14 cellular contexts compared by ENCODE assay signal in genomic region chr5:113054899-113055298, GRCh38.
"Had no signal": no experiment of that assay in that cellular context is flagged by ENCODE, and none has a peak within 500 bp of the region (broad histone marks: within the 10 kb centered on the region; RNA-seq: fewer than 3 reads in every experiment).

No MANE protein-coding gene starts in this region.

- H3K9me3 ChIP-seq: ovary had no signal

- H3K9me3 Mint-ChIP-seq: effector memory CD8-positive, alpha-beta T cell; naive thymus-derived CD4-positive, alpha-beta T cell; nephron progenitor cell; type B pancreatic cell had no signal

- H3K27ac Mint-ChIP-seq: effector memory CD8-positive, alpha-beta T cell; naive thymus-derived CD4-positive, alpha-beta T cell; nephron progenitor cell; progenitor cell of endocrine pancreas; type B pancreatic cell had no signal

- H3K79me2 ChIP-seq: hepatocyte had no signal

- FAIRE-seq: small intestine had no signal

- DNase-seq: effector memory CD8-positive, alpha-beta T cell; foreskin melanocyte; head of caudate nucleus; kidney glomerular epithelial cell; naive thymus-derived CD4-positive, alpha-beta T cell; nephron progenitor cell; right cardiac atrium; small intestine; stimulated activated CD4-positive, alpha-beta T cell treated with anti-CD3 and anti-CD28 coated beads, Interleukin-2, amount 100 ng/mL, for 48 hours; stimulated activated naive CD4-positive, alpha-beta T cell treated with Interleukin-2 at 50 U/mL for 16 hours had no signal

- H3K4me3 ChIP-seq: hepatocyte, ovary had no signal

- H3K27me3 Mint-ChIP-seq: effector memory CD8-positive, alpha-beta T cell; naive thymus-derived CD4-positive, alpha-beta T cell; progenitor cell of endocrine pancreas; type B pancreatic cell had no signal

- H3K27me3 ChIP-seq: hepatocyte, ovary had no signal

- H2AFZ ChIP-seq: hepatocyte had no signal

- ATAC-seq: effector memory CD8-positive, alpha-beta T cell; naive thymus-derived CD4-positive, alpha-beta T cell; right cardiac atrium had no signal

- H3K36me3 ChIP-seq: ovary had no signal

- H3K4me2 ChIP-seq: hepatocyte had no signal

- H3K4me3 Mint-ChIP-seq: effector memory CD8-positive, alpha-beta T cell; naive thymus-derived CD4-positive, alpha-beta T cell; nephron progenitor cell; type B pancreatic cell had no signal
